ENCODE assay signal across 20 cellular contexts in genomic region chr16:87844374-87844733, GRCh38. TPM values are rescaled to one million over a fixed set of nuclear protein-coding genes. Genes with fewer than 3 reads are reported as not detected.
A peak's percentile ranks its signal among the peaks of the same experiment; 100 is the strongest.
DNase-seq lines count a peak whose midpoint lies in the region; ATAC-seq, FAIRE-seq and TF ChIP-seq lines count a peak whose summit lies in the region.
"Had no signal": no experiment of that assay in that cellular context is flagged by ENCODE, and none has a peak within 500 bp of the region (broad histone marks: within the 10 kb centered on the region; RNA-seq: fewer than 3 reads in every experiment).

No MANE protein-coding gene starts in this region.

- H3K36me3 ChIP-seq in left ventricle myocardium inferior (no peaks in the 10 kb centered on the region), HepG2 (replicated peaks in 1 of 2; ENCODE audit: control insufficient read depth in 1 of 2, insufficient read depth in 2 of 2, low read length in 2 of 2) (peaks cover 56 to 69% of the 10 kb centered on the region in 2 experiments)
- H3K36me3 ChIP-seq: breast epithelium had no signal

- no peaks in the 10 kb centered on the region for H3K9me3 ChIP-seq in left ventricle myocardium inferior (replicated peaks)
- H3K9me3 ChIP-seq in HepG2 (ENCODE audit: low read length): no peaks in the 10 kb centered on the region
- H3K9me3 ChIP-seq: breast epithelium, lower lobe of right lung had no signal

- H3K27ac ChIP-seq in left ventricle myocardium inferior (replicated peaks) (no peak overlapping the region), HepG2 (ENCODE audit: extremely low read length, insufficient read depth, low read length) (peak overlapping the region; percentile 76)
- H3K27ac ChIP-seq: GM23248, lower lobe of right lung had no signal

- TF ChIP-seq POLR2A in HepG2 (IDR thresholded peaks at IDR 0.05; ENCODE audit: insufficient read depth in 1 of 2, low read depth in 2 of 2, low read length in 2 of 2): no peak

- peaks cover 15% of the 10 kb centered on the region for H3K4me1 ChIP-seq in left ventricle myocardium inferior
- H3K4me1 ChIP-seq in HepG2 (ENCODE audit: insufficient read depth, low read length): peaks cover 99% of the 10 kb centered on the region

- in situ Hi-C loops in astrocyte of the cerebellum (cut with HindIII; ENCODE audit: low sequenced_read_pairs) (no loop called here), HepG2 (cut with HindIII; ENCODE audit: extremely low pct_ligation_motif_present, low pct_unique_long_range_greater_than_20kb) (no loop called here)

- peak; percentile 43 for DNase-seq in left ventricle myocardium inferior
- DNase-seq in Right ventricle myocardium inferior (ENCODE audit: missing footprints): no peak
- DNase-seq in astrocyte of the cerebellum (ENCODE audit: low read depth): no peak
- no peak for DNase-seq in HepG2 (ENCODE audit: low spot score)
- no peak for DNase-seq in sciatic nerve (ENCODE audit: low spot score)
- no peak for DNase-seq in superior temporal gyrus (ENCODE audit: extremely low spot score)
- DNase-seq in OCI-M1 (lab: John Stamatoyannopoulos, UW): no peak
- no peak for DNase-seq in GM19240 (ENCODE audit: insufficient read length, low spot score)
- DNase-seq: activated CD4-positive, alpha-beta T cell treated with anti-CD3 and anti-CD28 coated beads for 48 hours; AML-193; GM23248; lower lobe of right lung; MV-4-11; NCI-H446; nucleus accumbens; T-helper 17 cell had no signal

- no peak for FAIRE-seq in HepG2 (lab: Jason Lieb, UNC)
- FAIRE-seq: endometrium, GM19239, RCC 7860 had no signal

- peak; percentile 17; the same call in 1 of the 2 replicates for TF ChIP-seq RAD21 in HepG2 (CRISPR knock-in tag; IDR thresholded peaks at IDR 0.05)

- H3K27me3 ChIP-seq in left ventricle myocardium inferior (ENCODE audit: low read depth) (no peaks in the 10 kb centered on the region), HepG2 (ENCODE audit: control insufficient read depth in 1 of 2, insufficient read depth in 2 of 2, low read length in 2 of 2) (no peaks in the 10 kb centered on the region)
- H3K27me3 ChIP-seq: breast epithelium had no signal

- H3K4me3 ChIP-seq in left ventricle myocardium inferior (no peak overlapping the region), astrocyte of the cerebellum (ENCODE audit: low read depth, low read length) (no peak overlapping the region), HepG2 (replicated peaks in 1 of 3; ENCODE audit: insufficient read depth in 1 of 3, low read depth in 2 of 3, low read length in 3 of 3) (no peak overlapping the region; a peak in 1 of 6 replicates)
- H3K4me3 ChIP-seq: breast epithelium, GM23248, lower lobe of right lung had no signal

- 0 out of 2 replicates have a peak overlapping the region, but pooled peaks have one; percentile 4 for H3K9ac ChIP-seq in HepG2 (ENCODE audit: insufficient read depth, low read depth, low read length)
- H3K9ac ChIP-seq: GM23248 had no signal

- CTCF ChIA-PET in HepG2 (lab: Yijun Ruan, JAX; ENCODE audit: low intra/inter-chr PET ratio, low total read pairs): interaction anchor here (0.7 kb wide), 1 partner anchor 65 kb away, joined by 3 read pairs; no protein-coding TSS in a partner anchor

- BruUV-seq in HepG2 (replicated peaks; lab: Mats Ljungman, UMichigan): no TSS peak

- 62% methylated on average over 10 of the region's 15 CpGs for WGBS in HepG2 (ENCODE audit: low lambda C conversion rate)

- H2AFZ ChIP-seq in HepG2 (ENCODE audit: low read length): no peak overlapping the region
- H2AFZ ChIP-seq: GM23248 had no signal

- TF ChIP-seq CTCF in left ventricle myocardium inferior (IDR thresholded peaks at IDR 0.05; ENCODE audit: borderline replicate concordance): no peak
- peak; percentile 34 for TF ChIP-seq CTCF in astrocyte of the cerebellum (IDR thresholded peaks at IDR 0.05; ENCODE audit: low read depth, low read length, missing control alignments)
- peak; percentile 40 for TF ChIP-seq CTCF in HepG2 (CRISPR knock-in tag; IDR thresholded peaks at IDR 0.05)

- H3K79me2 ChIP-seq in HepG2 (ENCODE audit: insufficient read depth, low read length): peaks cover 69% of the 10 kb centered on the region

- POLR2A ChIA-PET in HepG2 (lab: Yijun Ruan, JAX): no interaction called here

- H3K4me2 ChIP-seq in HepG2 (ENCODE audit: low read depth, low read length): peak overlapping the region; percentile 4; the same call in 1 of the 2 replicates

- H4K20me1 ChIP-seq in HepG2 (ENCODE audit: insufficient read depth, low read length): peaks cover 20% of the 10 kb centered on the region; the same call in 1 of the 2 replicates

- TF ChIP-seq EP300 in HepG2 (IDR thresholded peaks at IDR 0.05; ENCODE audit: low read depth in 2 of 2, low read length in 2 of 2) (no peak), HepG2 (CRISPR knock-in tag; IDR thresholded peaks at IDR 0.05; ENCODE audit: borderline replicate concordance) (no peak)

- ATAC-seq in Right ventricle myocardium inferior: no peak
- no peak for ATAC-seq in HepG2
- ATAC-seq in sciatic nerve: no peak
- ATAC-seq: lower lobe of right lung, T-helper 17 cell had no signal

- intact Hi-C loops in left ventricle myocardium inferior (cut with micrococcal nuclease): no loop called here
- intact Hi-C loops in Right ventricle myocardium inferior (cut with DNase I): no loop called here
- intact Hi-C loops in HepG2 (cut with micrococcal nuclease; ENCODE audit: unreplicated experiment): no loop called here
- intact Hi-C loops in sciatic nerve (cut with DNase I): no loop called here

TF ChIP-seq in HepG2, 621 proteins besides CTCF, POLR2A, EP300 and RAD21 (continues in another document):
- TF ChIP-seq TFDP2 (CRISPR knock-in tag; IDR thresholded peaks at IDR 0.05): 0 out of 2 replicates have a peak, but pooled peaks have one; percentile 27
- peak; percentile 56 for TF ChIP-seq ZNF687 (CRISPR knock-in tag; IDR thresholded peaks at IDR 0.05)
- no peak for TF ChIP-seq ZNF605 (CRISPR knock-in tag; IDR thresholded peaks at IDR 0.05)

RNA-seq across cellular contexts. Expression of gene SLC7A5, which starts 25.0 kb away (rescaled TPM):
- total RNA-seq in left ventricle myocardium inferior (4.6 TPM), Right ventricle myocardium inferior (3.3 TPM), HepG2 (2016; rRNA removed; fragmentation: Illumina TruSeq; extraction: Trizol) (84.4 and 155 TPM in 2 replicates), sciatic nerve (11.5 TPM)
- total RNA-seq in HepG2 (2016; cell fraction: cytosol; rRNA removed; fragmentation: Illumina TruSeq; extraction: Trizol; ENCODE audit: low read depth): 20.4 and 21.0 TPM in 2 replicates
- 65.4 and 165 TPM in 2 replicates for total RNA-seq in HepG2 (2016; cell fraction: insoluble cytoplasmic fraction; rRNA removed; fragmentation: Illumina TruSeq; extraction: Trizol)
- 76.8 and 82.0 TPM in 2 replicates for total RNA-seq in HepG2 (2016; cell fraction: membrane; rRNA removed; fragmentation: Illumina TruSeq; extraction: Trizol)
- total RNA-seq in HepG2 (2016; cell fraction: nucleus; rRNA removed; fragmentation: Illumina TruSeq; extraction: Trizol): 144 and 171 TPM in 2 replicates
- 79.6 and 84.0 TPM in 2 replicates for polyA plus RNA-seq in HepG2 (2011; rRNA removed)
- 58.4 and 80.8 TPM in 2 replicates for polyA plus RNA-seq in HepG2 (2011; cell fraction: cytosol; rRNA removed)
- polyA plus RNA-seq in HepG2 (2011; cell fraction: nucleus; rRNA removed): 118 and 147 TPM in 2 replicates
- 135 and 207 TPM in 2 replicates for polyA plus RNA-seq in HepG2 (2012)
- polyA plus RNA-seq in HepG2 (2016; cell fraction: cytosol; fragmentation: Illumina TruSeq; extraction: Trizol; ENCODE audit: low read depth): 17.8 and 19.1 TPM in 2 replicates
- polyA plus RNA-seq in HepG2 (2016; cell fraction: insoluble cytoplasmic fraction; fragmentation: Illumina TruSeq; extraction: Trizol; ENCODE audit: low read depth): 93.2 and 121 TPM in 2 replicates
- polyA plus RNA-seq in HepG2 (2016; cell fraction: membrane; fragmentation: Illumina TruSeq; extraction: Trizol; ENCODE audit: low read depth): 56.5 and 59.3 TPM in 2 replicates
- polyA plus RNA-seq in HepG2 (2016; cell fraction: nucleus; fragmentation: Illumina TruSeq; extraction: Trizol; ENCODE audit: insufficient read depth, low read depth): 307 and 313 TPM in 2 replicates
- polyA minus RNA-seq in HepG2 (2011; rRNA and poly(A)+ RNA removed; ENCODE audit: low replicate concordance): 157 and 170 TPM in 2 replicates
- 88.7 and 88.8 TPM in 2 replicates for polyA minus RNA-seq in HepG2 (2011; cell fraction: cytosol; rRNA and poly(A)+ RNA removed)
- polyA minus RNA-seq in HepG2 (2011; cell fraction: nucleus; rRNA and poly(A)+ RNA removed): 35.7 and 42.5 TPM in 2 replicates
